21 cellular contexts compared by ENCODE assay signal in genomic region chr12:76003263-76003640, GRCh38.
"Had no signal": no experiment of that assay in that cellular context is flagged by ENCODE, and none has a peak within 500 bp of the region (broad histone marks: within the 10 kb centered on the region; RNA-seq: fewer than 3 reads in every experiment).

No MANE protein-coding gene starts in this region.

- H3K27me3 ChIP-seq: cardiac muscle cell, testis had no signal

- DNase-seq: activated B cell treated with CpG ODN at 0.5 μM for 24 hours; activated CD4-positive, alpha-beta memory T cell treated with anti-CD3 and anti-CD28 coated beads for 36 hours; activated CD4-positive, alpha-beta T cell treated with anti-CD3 and anti-CD28 coated beads for 4 hours; activated naive CD8-positive, alpha-beta T cell treated with anti-CD3 and anti-CD28 coated beads for 36 hours; activated T-cell treated with anti-CD3 and anti-CD28 coated beads for 4 hours; amniotic stem cell; dorsolateral prefrontal cortex; endodermal cell; erythroblast; hypothalamus; left ventricle myocardium inferior; naive thymus-derived CD4-positive, alpha-beta T cell; stimulated activated CD4-positive, alpha-beta T cell treated with anti-CD3 and anti-CD28 coated beads, Interleukin-4, amount 100 ng/mL, for 4 hours; testis had no signal

- H3K36me3 ChIP-seq: cardiac muscle cell, left ventricle myocardium inferior, neutrophil had no signal

- ATAC-seq: naive thymus-derived CD4-positive, alpha-beta T cell; sciatic nerve; stimulated activated memory B cell treated with anti-CD40 and anti-IgM and Interleukin-4, amounts not matched to agents 10 μg/mL and 1 μg/mL and 100 μg/mL, for 72 hours had no signal

- FAIRE-seq: frontal cortex had no signal

- H3K4me1 Mint-ChIP-seq: activated B cell treated with CpG ODN at 0.5 μM for 24 hours; activated naive CD8-positive, alpha-beta T cell treated with anti-CD3 and anti-CD28 coated beads for 36 hours; stimulated activated memory B cell treated with anti-CD40 and anti-IgM and Interleukin-4, amounts not matched to agents 10 μg/mL and 1 μg/mL and 100 μg/mL, for 72 hours had no signal

- H2AFZ ChIP-seq: parathyroid adenoma had no signal

- H3K4me3 Mint-ChIP-seq: activated B cell treated with CpG ODN at 0.5 μM for 24 hours; activated CD4-positive, alpha-beta memory T cell treated with anti-CD3 and anti-CD28 coated beads for 36 hours; activated naive CD8-positive, alpha-beta T cell treated with anti-CD3 and anti-CD28 coated beads for 36 hours; endodermal cell; naive thymus-derived CD4-positive, alpha-beta T cell; stimulated activated memory B cell treated with anti-CD40 and anti-IgM and Interleukin-4, amounts not matched to agents 10 μg/mL and 1 μg/mL and 100 μg/mL, for 72 hours; type B pancreatic cell had no signal

- H3K9ac ChIP-seq: parathyroid adenoma had no signal

- H3K27me3 Mint-ChIP-seq: naive thymus-derived CD4-positive, alpha-beta T cell; stimulated activated memory B cell treated with anti-CD40 and anti-IgM and Interleukin-4, amounts not matched to agents 10 μg/mL and 1 μg/mL and 100 μg/mL, for 72 hours; type B pancreatic cell had no signal

- H3K4me1 ChIP-seq: left ventricle myocardium inferior, parathyroid adenoma, testis had no signal

- H3K9me3 ChIP-seq: left ventricle myocardium inferior, neutrophil, testis had no signal

- H3K4me3 ChIP-seq: cardiac muscle cell, dorsolateral prefrontal cortex, left ventricle myocardium inferior, testis had no signal

- H3K27ac ChIP-seq: cardiac muscle cell, dorsolateral prefrontal cortex, left ventricle myocardium inferior, neutrophil, parathyroid adenoma, testis had no signal

- H3K27ac Mint-ChIP-seq: activated B cell treated with CpG ODN at 0.5 μM for 24 hours; activated CD4-positive, alpha-beta memory T cell treated with anti-CD3 and anti-CD28 coated beads for 36 hours; activated naive CD8-positive, alpha-beta T cell treated with anti-CD3 and anti-CD28 coated beads for 36 hours; endodermal cell; stimulated activated memory B cell treated with anti-CD40 and anti-IgM and Interleukin-4, amounts not matched to agents 10 μg/mL and 1 μg/mL and 100 μg/mL, for 72 hours; type B pancreatic cell had no signal

- H3K79me2 ChIP-seq: parathyroid adenoma had no signal

- H3K36me3 Mint-ChIP-seq: activated CD4-positive, alpha-beta memory T cell treated with anti-CD3 and anti-CD28 coated beads for 36 hours; activated naive CD8-positive, alpha-beta T cell treated with anti-CD3 and anti-CD28 coated beads for 36 hours; stimulated activated memory B cell treated with anti-CD40 and anti-IgM and Interleukin-4, amounts not matched to agents 10 μg/mL and 1 μg/mL and 100 μg/mL, for 72 hours; type B pancreatic cell had no signal
